In the genomic region with DNA sequence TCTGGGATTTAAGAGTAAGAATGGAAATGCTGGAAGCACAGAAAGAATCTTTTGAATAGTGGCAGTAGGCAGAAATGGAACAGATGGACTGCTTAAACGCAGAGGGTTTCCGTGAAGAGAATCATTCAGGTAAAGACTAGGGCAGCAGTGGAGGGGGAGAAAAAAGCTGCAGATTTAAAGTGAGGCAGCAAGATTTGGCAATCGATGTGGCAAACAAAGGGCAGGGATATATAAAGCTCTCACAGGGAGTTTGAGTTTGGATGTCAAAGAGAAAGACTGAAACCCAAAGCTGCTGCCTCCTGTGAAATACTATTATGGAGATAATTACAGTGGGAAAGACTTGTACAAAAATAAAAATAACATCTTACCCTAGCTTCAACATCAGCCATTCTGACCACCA, we compare ENCODE assay signal across 27 cellular contexts.
"Had no signal": no experiment of that assay in that cellular context is flagged by ENCODE, and none has a peak within 500 bp of the region (broad histone marks: within the 10 kb centered on the region; RNA-seq: fewer than 3 reads in every experiment).

No MANE protein-coding gene starts in this region.

- H3K9me3 ChIP-seq: right atrium auricular region, suprapubic skin, tibial nerve had no signal

- H3K27me3 ChIP-seq: right atrium auricular region, suprapubic skin, tibial nerve had no signal

- DNase-seq: activated CD4-positive, alpha-beta T cell treated with anti-CD3 and anti-CD28 coated beads for 4 hours; activated CD4-positive, alpha-beta T cell treated with anti-CD3 and anti-CD28 coated beads, Interleukin-2, amount 50 U/mL, for 48 hours; activated CD8-positive, alpha-beta memory T cell treated with anti-CD3 and anti-CD28 coated beads for 24 hours; activated effector memory CD4-positive, alpha-beta T cell treated with Interleukin-2 at 50 U/mL for 16 hours; activated naive CD4-positive, alpha-beta T cell treated with Interleukin-2 at 50 U/mL for 16 hours; anterior cingulate cortex; endodermal cell; foreskin fibroblast; heart left ventricle; hypothalamus; immature natural killer cell; kidney; left colon; mammary epithelial cell; naive B cell; occipital lobe; stimulated activated CD4-positive, alpha-beta T cell treated with anti-CD3 and anti-CD28 coated beads, Interleukin-15, amount 100 ng/mL, for 24 hours; stimulated activated CD4-positive, alpha-beta T cell treated with anti-CD3 and anti-CD28 coated beads, Interleukin-2, amount 100 ng/mL, for 24 hours; stimulated activated naive B cell treated with anti-CD40 and anti-IgM and Interleukin-4, amounts not matched to agents 10 μg/mL and 1 μg/mL and 100 μg/mL, for 72 hours had no signal

- H3K9me3 Mint-ChIP-seq: dendritic cell treated with granulocyte-macrophage colony-stimulating factor and Interleukin-4, amounts not matched to agents 40 ng/mL and 50 ng/mL, for 4 days; neural crest cell had no signal

- ATAC-seq: esophagus mucosa, heart left ventricle, left colon had no signal

- H3K36me3 Mint-ChIP-seq: activated naive CD8-positive, alpha-beta T cell; immature natural killer cell; naive B cell; stimulated activated naive B cell treated with anti-CD40 and anti-IgM and Interleukin-4, amounts not matched to agents 10 μg/mL and 1 μg/mL and 100 μg/mL, for 72 hours had no signal

- H3K27me3 Mint-ChIP-seq: activated naive CD8-positive, alpha-beta T cell; central memory CD8-positive, alpha-beta T cell; dendritic cell treated with granulocyte-macrophage colony-stimulating factor and Interleukin-4, amounts not matched to agents 40 ng/mL and 50 ng/mL, for 4 days; stimulated activated naive B cell treated with anti-CD40 and anti-IgM and Interleukin-4, amounts not matched to agents 10 μg/mL and 1 μg/mL and 100 μg/mL, for 72 hours had no signal

- H3K27ac ChIP-seq: right atrium auricular region, suprapubic skin, tibial nerve had no signal

- H3K27ac Mint-ChIP-seq: activated naive CD8-positive, alpha-beta T cell; dendritic cell treated with granulocyte-macrophage colony-stimulating factor and Interleukin-4, amounts not matched to agents 40 ng/mL and 50 ng/mL, for 4 days; endodermal cell; immature natural killer cell; naive B cell; stimulated activated naive B cell treated with anti-CD40 and anti-IgM and Interleukin-4, amounts not matched to agents 10 μg/mL and 1 μg/mL and 100 μg/mL, for 72 hours had no signal

- H3K4me1 ChIP-seq: heart left ventricle, right atrium auricular region, suprapubic skin, tibial nerve had no signal

- H3K4me1 Mint-ChIP-seq: central memory CD8-positive, alpha-beta T cell; immature natural killer cell; naive B cell; stimulated activated naive B cell treated with anti-CD40 and anti-IgM and Interleukin-4, amounts not matched to agents 10 μg/mL and 1 μg/mL and 100 μg/mL, for 72 hours had no signal

- H3K4me3 Mint-ChIP-seq: activated naive CD8-positive, alpha-beta T cell; central memory CD8-positive, alpha-beta T cell; dendritic cell treated with granulocyte-macrophage colony-stimulating factor and Interleukin-4, amounts not matched to agents 40 ng/mL and 50 ng/mL, for 4 days; endodermal cell; immature natural killer cell; naive B cell; neural crest cell; stimulated activated naive B cell treated with anti-CD40 and anti-IgM and Interleukin-4, amounts not matched to agents 10 μg/mL and 1 μg/mL and 100 μg/mL, for 72 hours had no signal
